9 cellular contexts compared by ENCODE assay signal in genomic region chr2:7256377-7256776, GRCh38.
"Had no signal": no experiment of that assay in that cellular context is flagged by ENCODE, and none has a peak within 500 bp of the region (broad histone marks: within the 10 kb centered on the region; RNA-seq: fewer than 3 reads in every experiment).

No MANE protein-coding gene starts in this region.

- ATAC-seq: GM23338, K562 had no signal

- H3K4me2 ChIP-seq: GM23338 had no signal

- FAIRE-seq: H1, H54, HTR-8/SVneo, K562 had no signal

- DNase-seq: H9, HCEC 1CT, IMR-90, KG1 had no signal

- H2AFZ ChIP-seq: GM23338 had no signal

- H3K27ac Mint-ChIP-seq: GM23338, H9 had no signal

- H3K4me3 ChIP-seq: GM23338, K562 had no signal

- H3K4me3 Mint-ChIP-seq: GM23338, H9 had no signal
